In the genomic region with DNA sequence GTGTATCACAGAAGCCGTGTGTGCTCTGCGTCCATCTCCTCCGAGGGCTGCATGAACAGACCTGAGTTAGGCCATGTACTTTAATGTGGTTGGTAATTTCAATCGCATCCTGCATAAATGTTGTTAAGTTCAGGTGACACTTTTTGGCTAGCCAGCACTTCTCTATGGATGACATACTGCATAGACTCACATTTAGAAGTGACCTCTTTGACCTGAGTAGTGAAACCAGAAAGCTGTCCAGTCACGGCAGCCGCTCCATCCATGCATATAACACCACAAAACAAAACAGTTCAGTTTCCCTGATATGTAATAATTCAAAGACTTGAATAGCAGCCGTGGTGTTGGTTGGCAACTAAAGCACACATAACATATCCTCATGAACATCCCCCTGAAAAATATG, we compare ENCODE assay signal across 19 cellular contexts.
DNase-seq lines count a peak whose midpoint lies in the region; ATAC-seq, FAIRE-seq and TF ChIP-seq lines count a peak whose summit lies in the region.
"Had no signal": no experiment of that assay in that cellular context is flagged by ENCODE, and none has a peak within 500 bp of the region (broad histone marks: within the 10 kb centered on the region; RNA-seq: fewer than 3 reads in every experiment).

No MANE protein-coding gene starts in this region.

- BruUV-seq in GM12878 (replicated peaks; lab: Mats Ljungman, UMichigan), result no TSS peak

- WGBS in GM12878 (ENCODE audit: insufficient coverage, insufficient replicate concordance, low lambda C conversion rate, missing lambda C conversion rate), result 90% methylated on average over 7 of the region's 7 CpGs

- H3K36me3 ChIP-seq in GM12878 (ENCODE audit: control insufficient read depth in 2 of 2, insufficient read depth in 2 of 2, low read length in 1 of 2), result peaks cover 25 to 78% of the 10 kb centered on the region in 2 experiments

- TF ChIP-seq RAD21 in GM12878 (IDR thresholded peaks at IDR 0.05; ENCODE audit: insufficient read depth, low read depth, low read length), result no peak

- H3K27me3 Mint-ChIP-seq in activated CD4-positive, alpha-beta memory T cell treated with anti-CD3 and anti-CD28 coated beads for 36 hours, result no peaks in the 10 kb centered on the region
- H3K27me3 Mint-ChIP-seq in activated CD4-positive, alpha-beta memory T cell treated with anti-CD3 and anti-CD28 coated beads, Interleukin-2, amount 10 ng/mL, durations not matched to agents 7 days and 5 days, result no peaks in the 10 kb centered on the region
- H3K27me3 Mint-ChIP-seq in CD4-positive, alpha-beta T cell, result no peaks in the 10 kb centered on the region
- no peaks in the 10 kb centered on the region for H3K27me3 Mint-ChIP-seq in activated CD8-positive, alpha-beta T cell treated with anti-CD3 and anti-CD28 coated beads for 36 hours

- RAD21 ChIA-PET in GM12878 (lab: Charles Lee; ENCODE audit: unreplicated experiment), result no interaction called here

- no peaks in the 10 kb centered on the region for H3K9me3 Mint-ChIP-seq in activated CD4-positive, alpha-beta memory T cell treated with anti-CD3 and anti-CD28 coated beads for 36 hours
- no peaks in the 10 kb centered on the region for H3K9me3 Mint-ChIP-seq in activated CD4-positive, alpha-beta memory T cell treated with anti-CD3 and anti-CD28 coated beads, Interleukin-2, amount 10 ng/mL, durations not matched to agents 7 days and 5 days
- H3K9me3 Mint-ChIP-seq in CD4-positive, alpha-beta T cell, result no peaks in the 10 kb centered on the region
- H3K9me3 Mint-ChIP-seq in activated CD8-positive, alpha-beta T cell treated with anti-CD3 and anti-CD28 coated beads for 36 hours, result no peaks in the 10 kb centered on the region

- CTCF ChIA-PET in activated CD4-positive, alpha-beta memory T cell treated with anti-CD3 and anti-CD28 coated beads for 36 hours (lab: Charles Lee), result no interaction called here
- CTCF ChIA-PET in activated CD4-positive, alpha-beta memory T cell treated with anti-CD3 and anti-CD28 coated beads, Interleukin-2, amount 10 ng/mL, durations not matched to agents 7 days and 5 days (lab: Charles Lee), result no interaction called here
- CTCF ChIA-PET in CD4-positive, alpha-beta T cell (lab: Charles Lee), result interaction anchor here (1.1 kb wide), 1 partner anchor 156 kb away, joined by 3 read pairs; no protein-coding TSS in a partner anchor
- CTCF ChIA-PET in GM12878 (lab: Yijun Ruan, JAX), result no interaction called here
- CTCF ChIA-PET in activated CD8-positive, alpha-beta T cell treated with anti-CD3 and anti-CD28 coated beads for 36 hours (lab: Charles Lee), result interaction anchor here (1.3 to 1.5 kb wide), 2 partner anchors 20 to 60 kb away, joined by 3 read pairs; no protein-coding TSS in a partner anchor

- H3K79me2 ChIP-seq in GM12878 (ENCODE audit: control insufficient read depth, insufficient read depth, low read length), result peaks cover 21% of the 10 kb centered on the region

- H3K27ac ChIP-seq in CD4-positive, alpha-beta T cell (ENCODE audit: low read depth, low read length), result no peak overlapping the region
- peak overlapping the region; percentile 55 for H3K27ac ChIP-seq in GM12878 (ENCODE audit: control insufficient read depth, insufficient read depth)

- ATAC-seq in CD4-positive, alpha-beta T cell (ENCODE audit: poor library complexity), result no peak
- ATAC-seq in GM12878 (peak; percentile 91), GM21528 (IDR thresholded peaks at IDR 0.05; ENCODE audit: low FRiP score, unreplicated experiment) (no peak)
- ATAC-seq in activated CD8-positive, alpha-beta T cell treated with anti-CD3 and anti-CD28 coated beads for 36 hours, result no peak
- ATAC-seq: GM23338 had no signal

- no peak overlapping the region for H3K4me3 Mint-ChIP-seq in activated CD4-positive, alpha-beta memory T cell treated with anti-CD3 and anti-CD28 coated beads for 36 hours
- no peak overlapping the region for H3K4me3 Mint-ChIP-seq in activated CD4-positive, alpha-beta memory T cell treated with anti-CD3 and anti-CD28 coated beads, Interleukin-2, amount 10 ng/mL, durations not matched to agents 7 days and 5 days
- peak overlapping the region; percentile 16 for H3K4me3 Mint-ChIP-seq in CD4-positive, alpha-beta T cell
- H3K4me3 Mint-ChIP-seq in activated CD8-positive, alpha-beta T cell treated with anti-CD3 and anti-CD28 coated beads for 36 hours, result no peak overlapping the region
- H3K4me3 Mint-ChIP-seq: GM23338 had no signal

- no peaks in the 10 kb centered on the region for H4K20me1 ChIP-seq in GM12878 (ENCODE audit: control insufficient read depth, insufficient read depth)

- no peaks in the 10 kb centered on the region for H3K9me3 ChIP-seq in CD4-positive, alpha-beta T cell (ENCODE audit: control insufficient read depth, low read length)
- H3K9me3 ChIP-seq in GM12878 (replicated peaks; ENCODE audit: control insufficient read depth, insufficient read depth, low read length), result no peaks in the 10 kb centered on the region

- peak overlapping the region; percentile 9 for H3K27ac Mint-ChIP-seq in activated CD4-positive, alpha-beta memory T cell treated with anti-CD3 and anti-CD28 coated beads for 36 hours
- H3K27ac Mint-ChIP-seq in activated CD4-positive, alpha-beta memory T cell treated with anti-CD3 and anti-CD28 coated beads, Interleukin-2, amount 10 ng/mL, durations not matched to agents 7 days and 5 days, result no peak overlapping the region
- H3K27ac Mint-ChIP-seq in CD4-positive, alpha-beta T cell, result peak overlapping the region; percentile 71
- H3K27ac Mint-ChIP-seq in activated CD8-positive, alpha-beta T cell treated with anti-CD3 and anti-CD28 coated beads for 36 hours, result no peak overlapping the region
- H3K27ac Mint-ChIP-seq: GM23338 had no signal

- no peaks in the 10 kb centered on the region for H3K4me1 Mint-ChIP-seq in activated CD4-positive, alpha-beta memory T cell treated with anti-CD3 and anti-CD28 coated beads for 36 hours (ENCODE audit: low read depth)
- peaks cover 8% of the 10 kb centered on the region for H3K4me1 Mint-ChIP-seq in activated CD4-positive, alpha-beta memory T cell treated with anti-CD3 and anti-CD28 coated beads, Interleukin-2, amount 10 ng/mL, durations not matched to agents 7 days and 5 days
- peaks cover 7% of the 10 kb centered on the region for H3K4me1 Mint-ChIP-seq in CD4-positive, alpha-beta T cell (ENCODE audit: low read depth)
- H3K4me1 Mint-ChIP-seq in activated CD8-positive, alpha-beta T cell treated with anti-CD3 and anti-CD28 coated beads for 36 hours (ENCODE audit: low read depth), result no peaks in the 10 kb centered on the region

- H3K27me3 ChIP-seq in CD4-positive, alpha-beta T cell (ENCODE audit: control insufficient read depth, insufficient read depth, low read length), result no peaks in the 10 kb centered on the region
- no peaks in the 10 kb centered on the region for H3K27me3 ChIP-seq in GM12878 (replicated peaks in 1 of 2; ENCODE audit: control insufficient read depth in 2 of 2, insufficient read depth in 2 of 2, low read length in 1 of 2)

- H3K9ac ChIP-seq in GM12878 (ENCODE audit: control insufficient read depth, insufficient read depth, low read length), result no peak overlapping the region

- TF ChIP-seq CTCF in CD4-positive, alpha-beta T cell (IDR thresholded peaks at IDR 0.05), result no peak
- TF ChIP-seq CTCF in GM12878 (IDR thresholded peaks at IDR 0.05 in 2 of 3, conservative IDR thresholded peaks at IDR 0.05 in 1 of 3; ENCODE audit: control insufficient read depth in 2 of 3, extremely low read depth in 1 of 3, insufficient read depth in 1 of 3, low read depth in 3 of 3, low read length in 3 of 3), result no peak
- no peak for TF ChIP-seq CTCF in activated CD8-positive, alpha-beta T cell treated with anti-CD3 and anti-CD28 coated beads for 36 hours (IDR thresholded peaks at IDR 0.05)

- peak; percentile 16 for FAIRE-seq in HTR-8/SVneo (lab: Jason Lieb, UNC)
- no peak for FAIRE-seq in GM12878 (lab: Jason Lieb, UNC)
- FAIRE-seq: A204.1 had no signal

- H3K4me3 ChIP-seq in GM12878, result no peak overlapping the region
- H3K4me3 ChIP-seq: GM23338 had no signal

- in situ Hi-C loops in GM12878 (cut with MboI), result no loop called here

- SMC1A ChIA-PET in GM12878 (lab: Charles Lee; ENCODE audit: uncharacterized antibody, unreplicated experiment), result interaction anchor here (1.3 to 1.5 kb wide), 2 partner anchors 17 to 47 kb away, joined by 3 to 4 read pairs; no protein-coding TSS in a partner anchor

- H3K4me1 ChIP-seq in GM12878 (ENCODE audit: control insufficient read depth, insufficient read depth, low read length), result peaks cover 21% of the 10 kb centered on the region

- TF ChIP-seq POLR2A in GM12878 (IDR thresholded peaks at IDR 0.05; ENCODE audit: low read depth, low read length), result peak; percentile 9; the same call in 1 of the 2 replicates

- intact Hi-C loops in activated CD4-positive, alpha-beta memory T cell treated with anti-CD3 and anti-CD28 coated beads for 36 hours (cut with micrococcal nuclease), result no loop called here
- intact Hi-C loops in CD4-positive, alpha-beta T cell (cut with DNase I, micrococcal nuclease), result no loop called here
- intact Hi-C loops in GM12878 (cut with micrococcal nuclease; ENCODE audit: unreplicated experiment), result loop anchor here (1.0 kb wide), 1 partner anchor 18 kb away; no protein-coding TSS in a partner anchor
- intact Hi-C loops in activated CD8-positive, alpha-beta T cell treated with anti-CD3 and anti-CD28 coated beads for 36 hours (cut with micrococcal nuclease), result no loop called here

- no peak overlapping the region for H3K4me2 ChIP-seq in GM12878 (ENCODE audit: control insufficient read depth, insufficient read depth)
- H3K4me2 ChIP-seq: GM23338 had no signal

- peaks cover 62% of the 10 kb centered on the region for H3K36me3 Mint-ChIP-seq in activated CD4-positive, alpha-beta memory T cell treated with anti-CD3 and anti-CD28 coated beads for 36 hours
- peaks cover 84% of the 10 kb centered on the region for H3K36me3 Mint-ChIP-seq in activated CD4-positive, alpha-beta memory T cell treated with anti-CD3 and anti-CD28 coated beads, Interleukin-2, amount 10 ng/mL, durations not matched to agents 7 days and 5 days (ENCODE audit: low read depth)
- peaks cover 97% of the 10 kb centered on the region for H3K36me3 Mint-ChIP-seq in CD4-positive, alpha-beta T cell (ENCODE audit: low read depth)
- H3K36me3 Mint-ChIP-seq in activated CD8-positive, alpha-beta T cell treated with anti-CD3 and anti-CD28 coated beads for 36 hours (ENCODE audit: low read depth), result peaks cover 40% of the 10 kb centered on the region

- TF ChIP-seq EP300 in GM12878 (IDR thresholded peaks at IDR 0.05; ENCODE audit: borderline replicate concordance in 1 of 2, control insufficient read depth in 1 of 2, low read depth in 2 of 2, low read length in 2 of 2), result peak; percentile 65 to 96; a peak in 3 of 4 replicates

- POLR2A ChIA-PET in activated CD4-positive, alpha-beta memory T cell treated with anti-CD3 and anti-CD28 coated beads for 36 hours (lab: Charles Lee), result interaction anchor here (1.0 kb wide), 1 partner anchor 86 kb away, joined by 3 read pairs; no protein-coding TSS in a partner anchor
- POLR2A ChIA-PET in activated CD4-positive, alpha-beta memory T cell treated with anti-CD3 and anti-CD28 coated beads, Interleukin-2, amount 10 ng/mL, durations not matched to agents 7 days and 5 days (lab: Charles Lee), result no interaction called here
- POLR2A ChIA-PET in CD4-positive, alpha-beta T cell (lab: Charles Lee), result no interaction called here
- POLR2A ChIA-PET in GM12878 (lab: Charles Lee), result no interaction called here
- POLR2A ChIA-PET in activated CD8-positive, alpha-beta T cell treated with anti-CD3 and anti-CD28 coated beads for 36 hours (lab: Charles Lee), result no interaction called here

- DNase-seq in activated CD4-positive, alpha-beta memory T cell treated with anti-CD3 and anti-CD28 coated beads for 36 hours, result no peak
- no peak for DNase-seq in activated CD4-positive, alpha-beta memory T cell treated with anti-CD3 and anti-CD28 coated beads, Interleukin-2, amount 10 ng/mL, durations not matched to agents 7 days and 5 days
- no peak for DNase-seq in CD4-positive, alpha-beta T cell
- DNase-seq in HTR-8/SVneo (ENCODE audit: insufficient read length, low spot score), result no peak
- no peak for DNase-seq in GM12878 (ENCODE audit: low read depth, low spot score)
- DNase-seq in NCI-H510A treated with DMSO at 0.1 percent for 48 hours (lab: John Stamatoyannopoulos, UW), result no peak
- no peak for DNase-seq in activated CD8-positive, alpha-beta T cell treated with anti-CD3 and anti-CD28 coated beads for 36 hours
- DNase-seq: C1 segment of cervical spinal cord, COR-L47, DMS153, EL, Karpas-422, MM.1S, NCI-H1105, NCI-H1694 treated with DMSO at 0.1 percent for 48 hours, NCI-H774 had no signal

- no peak overlapping the region for H2AFZ ChIP-seq in GM12878 (ENCODE audit: control insufficient read depth, low read depth, low read length)
- H2AFZ ChIP-seq: GM23338 had no signal

Comparison
In these comparisons a context has a peak if more than half of its experiments do, and no peak if none do; other contexts are left out.
1. H3K27ac Mint-ChIP-seq: peak in activated CD4-positive, alpha-beta memory T cell treated with anti-CD3 and anti-CD28 coated beads for 36 hours (single experiment) and CD4-positive, alpha-beta T cell (single experiment); none in activated CD4-positive, alpha-beta memory T cell treated with anti-CD3 and anti-CD28 coated beads, Interleukin-2, amount 10 ng/mL, durations not matched to agents 7 days and 5 days (single experiment) and activated CD8-positive, alpha-beta T cell treated with anti-CD3 and anti-CD28 coated beads for 36 hours (single experiment).
2. CTCF ChIA-PET loops: an anchor here in CD4-positive, alpha-beta T cell (1.1 kb wide) and activated CD8-positive, alpha-beta T cell treated with anti-CD3 and anti-CD28 coated beads for 36 hours (1.3 to 1.5 kb wide); none called in activated CD4-positive, alpha-beta memory T cell treated with anti-CD3 and anti-CD28 coated beads for 36 hours, activated CD4-positive, alpha-beta memory T cell treated with anti-CD3 and anti-CD28 coated beads, Interleukin-2, amount 10 ng/mL, durations not matched to agents 7 days and 5 days and GM12878.